In genomic region chr2:206158563-206159345, GRCh38 we compare ENCODE assay signal across 8 cellular contexts. TPM values are rescaled to one million over a fixed set of nuclear protein-coding genes. Genes with fewer than 3 reads are reported as not detected.
A peak's percentile ranks its signal among the peaks of the same experiment; 100 is the strongest.
DNase-seq lines count a peak whose midpoint lies in the region; ATAC-seq and TF ChIP-seq lines count a peak whose summit lies in the region.

No MANE protein-coding gene starts in this region.

- H3K9me3 ChIP-seq in mesodermal cell (ENCODE audit: control insufficient read depth, low read length): no peaks in the 10 kb centered on the region

- H3K27me3 ChIP-seq in dorsolateral prefrontal cortex: no peaks in the 10 kb centered on the region

- DNase-seq in NCI-H510A treated with DMSO at 0.1 percent for 48 hours (lab: John Stamatoyannopoulos, UW): peak; percentile 36
- no peak for DNase-seq in NCI-H510A (lab: John Stamatoyannopoulos, UW)
- peak; percentile 44 for DNase-seq in NCI-H69 (lab: John Stamatoyannopoulos, UW)
- DNase-seq in dorsolateral prefrontal cortex: no peak
- no peak for DNase-seq in putamen (ENCODE audit: low spot score)

- 0% methylated on average over 21 to 29 of the region's 33 CpGs for WGBS in mesodermal cell (ENCODE audit: insufficient coverage in 2 of 2), 2 experiments
- under 1% methylated on average over 33 of the region's 33 CpGs for WGBS in urinary bladder

- peaks cover 14% of the 10 kb centered on the region for H3K4me1 ChIP-seq in mesodermal cell (ENCODE audit: control insufficient read depth, insufficient read depth, low read length, poor library complexity, severe bottlenecking)
- H3K4me1 ChIP-seq in urinary bladder (ENCODE audit: insufficient read depth): no peaks in the 10 kb centered on the region

- H3K4me3 ChIP-seq in dorsolateral prefrontal cortex: peak overlapping the region; percentile 67 to 100 (median 89)
- peak overlapping the region; percentile 98 for H3K4me3 ChIP-seq in mesodermal cell (ENCODE audit: extremely low read depth, insufficient read depth, low read length, poor library complexity, severe bottlenecking)
- H3K4me3 ChIP-seq in urinary bladder (ENCODE audit: low read depth, low read length): peak overlapping the region; percentile 76

- peak in 2 of 56 donors; percentile 10 to 33 for TF ChIP-seq CTCF in dorsolateral prefrontal cortex (IDR thresholded peaks at IDR 0.05 in 54 of 56, conservative IDR thresholded peaks at IDR 0.05 in 2 of 56; ENCODE audit: low read depth in 1 of 56, partially characterized antibody in 56 of 56)

- intact Hi-C loops in dorsolateral prefrontal cortex (cut with DNase I): loop anchor here (2.0 to 5.0 kb wide), 3 partner anchors 71 to 609 kb away; partner anchors contain the start of genes FASTKD2 (in 1 of the 2), INO80D (in 1 of the 2) and MDH1B (in 1 of the 2)

- H3K36me3 ChIP-seq in mesodermal cell (ENCODE audit: control insufficient read depth, insufficient read depth, low read length): peaks cover 62% of the 10 kb centered on the region
- no peaks in the 10 kb centered on the region for H3K36me3 ChIP-seq in urinary bladder (ENCODE audit: insufficient read depth)

- H3K27ac ChIP-seq in dorsolateral prefrontal cortex: peak overlapping the region; percentile 73 to 99 (median 95)
- peak overlapping the region; percentile 91 for H3K27ac ChIP-seq in mesodermal cell (ENCODE audit: low read depth, low read length, severe bottlenecking)
- peak overlapping the region; percentile 89 for H3K27ac ChIP-seq in urinary bladder (ENCODE audit: low read depth)

- ATAC-seq in HG02588 (IDR thresholded peaks at IDR 0.05; ENCODE audit: unreplicated experiment): peak; percentile 18

RNA-seq across cellular contexts. Expression of gene NDUFS1, which starts 0.5 kb away (rescaled TPM):
- total RNA-seq in dorsolateral prefrontal cortex (100 to 1,000 TPM; 106 to 220 (median 165) TPM), urinary bladder (84.6 TPM)
- 86.5 TPM for polyA plus RNA-seq in mesodermal cell (2013, experiment 1 of 2)
- 74.4 TPM for polyA plus RNA-seq in mesodermal cell (2013, experiment 2 of 2)
- 45.2 TPM for polyA plus RNA-seq in urinary bladder

RNA-seq across cellular contexts. Expression of gene EEF1B2, which starts 0.9 kb away (rescaled TPM):
- total RNA-seq in dorsolateral prefrontal cortex (100 to 1,000 TPM in 119 of 120 experiments, 10 to 100 TPM in 1; 99.8 to 207 (median 145) TPM), urinary bladder (356 TPM)
- 717 TPM for polyA plus RNA-seq in mesodermal cell (2013, experiment 1 of 2)
- 772 TPM for polyA plus RNA-seq in mesodermal cell (2013, experiment 2 of 2)
- polyA plus RNA-seq in urinary bladder: 707 TPM

Comparison
In these comparisons a context has a peak if more than half of its experiments do, and no peak if none do; other contexts are left out.
1. DNase-seq: peak in NCI-H510A treated with DMSO at 0.1 percent for 48 hours (single experiment) and NCI-H69 (single experiment); none in NCI-H510A (single experiment), dorsolateral prefrontal cortex (0 of 10) and putamen (single experiment).
2. Peak in every context shown above with its lines, with median percentiles within 50 percentile points of each other: H3K27ac ChIP-seq and H3K4me3 ChIP-seq.